34 cellular contexts compared by ENCODE assay signal in the genomic region with DNA sequence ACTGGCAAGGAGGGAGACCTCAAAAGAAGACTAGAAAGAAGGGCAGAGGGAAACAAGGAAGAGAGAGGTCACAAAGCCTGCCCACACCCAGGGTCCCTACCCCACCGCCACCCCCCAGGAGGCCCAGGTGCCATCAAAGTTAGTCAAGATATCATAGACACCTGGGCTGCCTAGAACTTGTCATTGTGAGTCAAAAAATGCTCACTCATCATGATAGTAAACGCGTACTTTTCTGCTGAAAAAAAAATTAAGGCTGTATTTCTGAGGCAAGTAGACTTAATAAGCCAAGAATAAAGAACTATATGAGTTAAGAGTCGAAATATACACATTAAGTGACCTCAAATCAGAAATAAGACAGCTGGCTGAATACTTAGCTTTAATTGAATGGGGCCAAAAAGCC.
"Had no signal": no experiment of that assay in that cellular context is flagged by ENCODE, and none has a peak within 500 bp of the region (broad histone marks: within the 10 kb centered on the region; RNA-seq: fewer than 3 reads in every experiment).

No MANE protein-coding gene starts in this region.

- H3K27ac ChIP-seq: adrenal gland, body of pancreas, brain microvascular endothelial cell, breast epithelium, VCaP had no signal

- H3K4me1 ChIP-seq: adrenal gland, body of pancreas, breast epithelium had no signal

- FAIRE-seq: astrocyte, TTC549 had no signal

- H3K27me3 ChIP-seq: adrenal gland, body of pancreas, brain microvascular endothelial cell, breast epithelium had no signal

- H3K4me3 ChIP-seq: adrenal gland, body of pancreas, breast epithelium had no signal

- ATAC-seq: activated CD8-positive, alpha-beta T cell treated with anti-CD3 and anti-CD28 coated beads for 36 hours; activated naive CD4-positive, alpha-beta T cell treated with anti-CD3 and anti-CD28 coated beads, Interleukin-2, amount 50 U/mL, for 72 hours; activated T-cell treated with anti-CD3 and anti-CD28 coated beads, Interleukin-2, amount 50 U/mL, for 4 hours; activated T-cell treated with anti-CD3 and anti-CD28 coated beads, Interleukin-2, amount 50 U/mL, for 72 hours; activated T-helper 17 cell treated with anti-CD3 and anti-CD28 coated beads, Interleukin-2, amount 50 U/mL, for 72 hours; body of pancreas had no signal

- H3K9me3 ChIP-seq: adrenal gland, body of pancreas, breast epithelium had no signal

- DNase-seq: activated B cell treated with CpG ODN at 0.5 μM for 24 hours; activated CD4-positive, alpha-beta memory T cell treated with anti-CD3 and anti-CD28 coated beads for 36 hours; activated CD4-positive, alpha-beta T cell treated with anti-CD3 and anti-CD28 coated beads for 4 hours; activated CD4-positive, alpha-beta T cell treated with anti-CD3 and anti-CD28 coated beads, Interleukin-2, amount 10 ng/mL, durations not matched to agents 24 days and 14 days; activated CD4-positive, alpha-beta T cell treated with anti-CD3 and anti-CD28 coated beads, Interleukin-2, amount 50 U/mL, for 1 hour; activated CD4-positive, alpha-beta T cell treated with anti-CD3 and anti-CD28 coated beads, Interleukin-2, amount 50 U/mL, for 4 hours; activated CD4-positive, CD25-positive, alpha-beta regulatory T cell treated with anti-CD3 and anti-CD28 coated beads, Interleukin-2, amount 50 U/mL, for 72 hours; activated CD8-positive, alpha-beta memory T cell treated with anti-CD3 and anti-CD28 coated beads, Interleukin-2, amount 50 U/mL, for 4 hours; activated CD8-positive, alpha-beta T cell treated with anti-CD3 and anti-CD28 coated beads for 36 hours; activated effector memory CD4-positive, alpha-beta T cell treated with anti-CD3 and anti-CD28 coated beads, Interleukin-2, amount 50 U/mL, for 16 hours; activated gamma-delta T cell treated with Interleukin-2 at 50 U/mL for 16 hours; activated naive CD4-positive, alpha-beta T cell; activated naive CD4-positive, alpha-beta T cell treated with anti-CD3 and anti-CD28 coated beads for 36 hours; activated naive CD4-positive, alpha-beta T cell treated with anti-CD3 and anti-CD28 coated beads, Interleukin-2, amount 50 U/mL, for 16 hours; activated naive CD8-positive, alpha-beta T cell treated with anti-CD3 and anti-CD28 coated beads for 36 hours; activated T-cell treated with anti-CD3 and anti-CD28 coated beads for 4 hours; activated T-cell treated with anti-CD3 and anti-CD28 coated beads, Interleukin-2, amount 50 U/mL, for 1 hour; activated T-cell treated with anti-CD3 and anti-CD28 coated beads, Interleukin-2, amount 50 U/mL, for 4 hours; activated T-cell treated with anti-CD3 and anti-CD28 coated beads, Interleukin-2, amount 50 U/mL, for 72 hours; adrenal gland; amniotic stem cell; aorta; body of pancreas; brain microvascular endothelial cell; central memory CD4-positive, alpha-beta T cell; T-helper 1 cell; T-helper 2 cell; T-helper 9 cell had no signal

- H3K36me3 ChIP-seq: adrenal gland, brain microvascular endothelial cell, breast epithelium had no signal
